In genomic region chr15:30984542-30984941, GRCh38 we compare ENCODE assay signal across 11 cellular contexts. TPM values are rescaled to one million over a fixed set of nuclear protein-coding genes. Genes with fewer than 3 reads are reported as not detected.
DNase-seq lines count a peak whose midpoint lies in the region; ATAC-seq and TF ChIP-seq lines count a peak whose summit lies in the region.
"Had no signal": no experiment of that assay in that cellular context is flagged by ENCODE, and none has a peak within 500 bp of the region (broad histone marks: within the 10 kb centered on the region; RNA-seq: fewer than 3 reads in every experiment).

No MANE protein-coding gene starts in this region.

- ATAC-seq in GM21423 (IDR thresholded peaks at IDR 0.05; ENCODE audit: unreplicated experiment) (no peak), GM21381 (IDR thresholded peaks at IDR 0.05; ENCODE audit: unreplicated experiment) (no peak)

- H2AFZ ChIP-seq in fibroblast of lung (ENCODE audit: low read length): no peak overlapping the region

- H3K9ac ChIP-seq in fibroblast of lung (ENCODE audit: insufficient read depth, low read length): no peak overlapping the region

- H3K4me3 ChIP-seq in fibroblast of lung (replicated peaks in 1 of 4; ENCODE audit: control extremely low read depth in 1 of 4, insufficient read depth in 1 of 4, low read depth in 3 of 4, low read length in 4 of 4) (no peak overlapping the region), ovary (no peak overlapping the region)

- 65 to 67% (median 67%) methylated on average over 6 of the region's 6 CpGs for WGBS in ovary, 3 donors

- DNase-seq in EH (ENCODE audit: low read depth): peak; percentile 10
- peak; percentile 25 for DNase-seq in NCI-H748 (lab: John Stamatoyannopoulos, UW; ENCODE audit: unreplicated experiment)
- no peak for DNase-seq in fibroblast of lung (ENCODE audit: low read depth in 2 of 2)
- DNase-seq in renal cortical epithelial cell (ENCODE audit: low read depth): peak; percentile 26
- no peak for DNase-seq in NCI-H2227 (lab: John Stamatoyannopoulos, UW; ENCODE audit: unreplicated experiment)
- DNase-seq in ovary: no peak
- DNase-seq: activated CD4-positive, alpha-beta memory T cell treated with anti-CD3 and anti-CD28 coated beads, Interleukin-2, amount 10 ng/mL, durations not matched to agents 7 days and 5 days; GF-D8; GOT3 had no signal

- peaks cover 6% of the 10 kb centered on the region for H3K36me3 ChIP-seq in fibroblast of lung (ENCODE audit: control insufficient read depth, insufficient read depth, low read length)
- no peaks in the 10 kb centered on the region for H3K36me3 ChIP-seq in ovary

- no peak for TF ChIP-seq EP300 in ovary (IDR thresholded peaks at IDR 0.05)

- peak overlapping the region; percentile 55 for H3K4me2 ChIP-seq in fibroblast of lung (ENCODE audit: extremely low read depth, insufficient read depth, low read length)

- H4K20me1 ChIP-seq in fibroblast of lung (ENCODE audit: control insufficient read depth, extremely low read depth, insufficient read depth, low read length): no peaks in the 10 kb centered on the region

- H3K9me3 ChIP-seq in fibroblast of lung (ENCODE audit: control insufficient read depth, insufficient read depth, low read depth, low read length) (no peaks in the 10 kb centered on the region), ovary (no peaks in the 10 kb centered on the region)

- TF ChIP-seq CTCF in fibroblast of lung (conservative IDR thresholded peaks at IDR 0.05 in 1 of 2, IDR thresholded peaks at IDR 0.05 in 1 of 2; ENCODE audit: low read depth in 1 of 2, low read length in 2 of 2): no peak
- TF ChIP-seq CTCF in ovary (IDR thresholded peaks at IDR 0.05): no peak

- no peak for TF ChIP-seq POLR2A in ovary (IDR thresholded peaks at IDR 0.05)

- H3K27ac ChIP-seq in fibroblast of lung (ENCODE audit: insufficient read depth, low read length) (no peak overlapping the region), ovary (no peak overlapping the region)

- H3K27me3 ChIP-seq in fibroblast of lung (ENCODE audit: control insufficient read depth, insufficient read depth, low read length) (no peaks in the 10 kb centered on the region), ovary (no peaks in the 10 kb centered on the region)

- H3K4me1 ChIP-seq in fibroblast of lung (ENCODE audit: control insufficient read depth, extremely low read depth, insufficient read depth, low read length): peaks cover 7% of the 10 kb centered on the region
- peaks cover 10% of the 10 kb centered on the region for H3K4me1 ChIP-seq in ovary (ENCODE audit: insufficient read depth)

- intact Hi-C loops in ovary (cut with DNase I): no loop called here

- peaks cover 42% of the 10 kb centered on the region for H3K79me2 ChIP-seq in fibroblast of lung (ENCODE audit: control insufficient read depth, insufficient read depth, low read length)

RNA-seq across cellular contexts. Expression of gene MTMR10, which starts 6.9 kb away (rescaled TPM):
- total RNA-seq in fibroblast of lung: 13.6 and 17.3 TPM in 2 replicates
- 24.0 and 44.6 TPM in 2 replicates for polyA plus RNA-seq in fibroblast of lung
- 12.4 and 23.1 TPM in 2 replicates for polyA plus RNA-seq in fibroblast of lung (2012)
- polyA minus RNA-seq in fibroblast of lung (ENCODE audit: low replicate concordance): 6.3 and 16.5 TPM in 2 replicates
- total RNA-seq in renal cortical epithelial cell: 30.0 and 96.4 TPM in 2 replicates
- total RNA-seq in ovary: 10 to 100 TPM; 14.4 to 35.8 (median 25.6) TPM
- polyA plus RNA-seq in ovary: 10 to 100 TPM; 14.1 to 23.4 TPM

Comparison
In these comparisons a context has a peak if more than half of its experiments do, and no peak if none do; other contexts are left out.
1. DNase-seq: peak in EH (single experiment), NCI-H748 (single experiment) and renal cortical epithelial cell (single experiment); none in fibroblast of lung (0 of 2), NCI-H2227 (single experiment) and ovary (0 of 5).